ENCODE assay signal across 8 cellular contexts in genomic region chr14:103260629-103261124, GRCh38.
A peak's percentile ranks its signal among the peaks of the same experiment; 100 is the strongest.
DNase-seq lines count a peak whose midpoint lies in the region; ATAC-seq and TF ChIP-seq lines count a peak whose summit lies in the region.

No MANE protein-coding gene starts in this region.

- ATAC-seq in PC-3 (peak; percentile 83), HG03039 (IDR thresholded peaks at IDR 0.05; ENCODE audit: unreplicated experiment) (no peak), HG03520 (IDR thresholded peaks at IDR 0.05; ENCODE audit: unreplicated experiment) (no peak)

- H3K9me3 ChIP-seq in PC-3 (ENCODE audit: low read length), result 0 out of 2 replicates have a peak, but pooled peaks cover 5% of the 10 kb centered on the region
- no peaks in the 10 kb centered on the region for H3K9me3 ChIP-seq in prostate gland

- no peaks in the 10 kb centered on the region for H3F3A ChIP-seq in PC-3 (ENCODE audit: low read length, unreplicated experiment)

- no peaks in the 10 kb centered on the region for H3K9me2 ChIP-seq in PC-3 (replicated peaks; ENCODE audit: low read length)

- H3K27ac ChIP-seq in PC-3 (ENCODE audit: low read length) (peak overlapping the region; percentile 44), prostate gland (peak overlapping the region; percentile 81 to 89)

- H4K20me1 ChIP-seq in PC-3 (ENCODE audit: low read length), result no peaks in the 10 kb centered on the region

- TF ChIP-seq CTCF in PC-3 (conservative IDR thresholded peaks at IDR 0.05; ENCODE audit: low read depth, low read length) (no peak), prostate gland (IDR thresholded peaks at IDR 0.05) (no peak)

- no peak for TF ChIP-seq POLR2A in prostate gland (IDR thresholded peaks at IDR 0.05)

- BruUV-seq in PC-3 (replicated peaks; lab: Mats Ljungman, UMichigan), result no TSS peak

- POLR2A ChIA-PET in PC-3 (lab: Charles Lee; ENCODE audit: unreplicated experiment), result no interaction called here

- H3K4me3 ChIP-seq in PC-3 (ENCODE audit: low read length) (peak overlapping the region; percentile 87), prostate gland (peak overlapping the region; percentile 40 to 42)

- H3K36me3 ChIP-seq in PC-3 (ENCODE audit: low read depth, low read length) (no peaks in the 10 kb centered on the region), prostate gland (no peaks in the 10 kb centered on the region)

- H2AFZ ChIP-seq in PC-3 (ENCODE audit: low read length), result peak overlapping the region; percentile 97

- intact Hi-C loops in PC-3 (cut with micrococcal nuclease) (no loop called here), prostate gland (cut with DNase I) (no loop called here)

- H3K27me3 ChIP-seq in PC-3 (ENCODE audit: low read length) (no peaks in the 10 kb centered on the region), prostate gland (replicated peaks; ENCODE audit: insufficient read depth) (no peaks in the 10 kb centered on the region)

- DNase-seq in NCI-H510A treated with DMSO at 0.1 percent for 48 hours (lab: John Stamatoyannopoulos, UW) (peak; percentile 52), NCI-H510A (lab: John Stamatoyannopoulos, UW) (no peak), PC-3 (peak; percentile 63), fibroblast of peridontal ligament (ENCODE audit: extremely low read depth) (peak; percentile 57), prostate gland (ENCODE audit: low spot score) (peak; percentile 64), HUDEP-2 (lab: John Stamatoyannopoulos, UW; ENCODE audit: unreplicated experiment in 76 of 76) (no peak)

- peaks cover 10% of the 10 kb centered on the region for H3K4me1 ChIP-seq in PC-3 (ENCODE audit: insufficient read depth, low read length)
- H3K4me1 ChIP-seq in prostate gland (replicated peaks), result peaks cover 3% of the 10 kb centered on the region

- H3K4me2 ChIP-seq in PC-3 (ENCODE audit: low read length), result peak overlapping the region; percentile 95

- no peaks in the 10 kb centered on the region for H3K79me2 ChIP-seq in PC-3 (ENCODE audit: low read length)

- 0% methylated on average over 9 of the region's 9 CpGs for WGBS in prostate gland

- H3K9ac ChIP-seq in PC-3 (ENCODE audit: low read length), result peak overlapping the region; percentile 47

- CTCF ChIA-PET in PC-3 (lab: Charles Lee), result no interaction called here

Comparison
In these comparisons a context has a peak if more than half of its experiments do, and no peak if none do; other contexts are left out.
1. DNase-seq: peak in NCI-H510A treated with DMSO at 0.1 percent for 48 hours (single experiment), PC-3 (single experiment), fibroblast of peridontal ligament (single experiment) and prostate gland (single experiment); none in NCI-H510A (single experiment) and HUDEP-2 (0 of 76).